Comparison of ENCODE assay signal across 16 cellular contexts in genomic region chr2:11716689-11717321, GRCh38. TPM values are rescaled to one million over a fixed set of nuclear protein-coding genes. Genes with fewer than 3 reads are reported as not detected.
DNase-seq lines count a peak whose midpoint lies in the region; ATAC-seq, FAIRE-seq and TF ChIP-seq lines count a peak whose summit lies in the region.
"Had no signal": no experiment of that assay in that cellular context is flagged by ENCODE, and none has a peak within 500 bp of the region (broad histone marks: within the 10 kb centered on the region; RNA-seq: fewer than 3 reads in every experiment).

No MANE protein-coding gene starts in this region.

- H3K36me3 ChIP-seq in liver (ENCODE audit: control insufficient read depth in 4 of 4, insufficient read depth in 3 of 4, low read depth in 1 of 4, low read length in 3 of 4): no peaks in the 10 kb centered on the region
- H3K36me3 ChIP-seq in upper lobe of left lung: no peaks in the 10 kb centered on the region

- no peaks in the 10 kb centered on the region for H3K9me3 ChIP-seq in liver (ENCODE audit: control insufficient read depth in 4 of 4, low read length in 3 of 4)
- no peaks in the 10 kb centered on the region for H3K9me3 ChIP-seq in upper lobe of left lung

- TF ChIP-seq EP300 in upper lobe of left lung (IDR thresholded peaks at IDR 0.05): peak in 3 of 4 donors; percentile 54 to 79 (median 66)

- H3K27ac ChIP-seq in liver (ENCODE audit: low read depth in 1 of 2, low read length in 2 of 2): peak overlapping the region; percentile 88 to 92
- peak overlapping the region in 2 of 4 donors; percentile 21 to 40 for H3K27ac ChIP-seq in upper lobe of left lung

- TF ChIP-seq POLR2A in upper lobe of left lung (IDR thresholded peaks at IDR 0.05): no peak
- TF ChIP-seq POLR2A in H54 (IDR thresholded peaks at IDR 0.05; ENCODE audit: low read depth, low read length): no peak

- TF ChIP-seq RAD21 in liver (IDR thresholded peaks at IDR 0.05): peak; percentile 10 to 24

- WGBS in liver: 49% methylated on average over 8 of the region's 8 CpGs
- 61 to 68% methylated on average over 8 of the region's 8 CpGs for WGBS in upper lobe of left lung, 2 donors

- peak overlapping the region in 1 of 2 donors; percentile 61 for H3K9ac ChIP-seq in liver (ENCODE audit: low read depth in 1 of 2, low read length in 2 of 2)

- no peaks in the 10 kb centered on the region for H3K27me3 ChIP-seq in liver (ENCODE audit: control insufficient read depth in 4 of 4, insufficient read depth in 4 of 4, low read length in 3 of 4)
- H3K27me3 ChIP-seq in upper lobe of left lung: no peaks in the 10 kb centered on the region

- no peak overlapping the region for H3K4me3 ChIP-seq in choroid plexus epithelial cell (ENCODE audit: low read depth, low read length)
- H3K4me3 ChIP-seq in liver (ENCODE audit: low read depth in 1 of 3, low read length in 3 of 3): peak overlapping the region; percentile 33 to 39 (median 36)
- no peak overlapping the region for H3K4me3 ChIP-seq in upper lobe of left lung

- H3K4me1 ChIP-seq in liver (ENCODE audit: control insufficient read depth in 4 of 4, insufficient read depth in 4 of 4, low read length in 3 of 4): peaks cover 4 to 19% (median 15%) of the 10 kb centered on the region in 4 donors
- H3K4me1 ChIP-seq in upper lobe of left lung: peaks cover 4 to 11% (median 8%) of the 10 kb centered on the region in 4 donors

- DNase-seq in NOMO-1 treated with DMSO at 0.1 percent for 48 hours (lab: John Stamatoyannopoulos, UW; ENCODE audit: unreplicated experiment) (peak; percentile 67), NOMO-1 treated with dmso at 0.1 percent for 144 hours (lab: John Stamatoyannopoulos, UW; ENCODE audit: unreplicated experiment) (no peak), choroid plexus epithelial cell (ENCODE audit: low read depth) (peak; percentile 65), upper lobe of left lung (no peak), H54 (ENCODE audit: insufficient read length, low spot score) (no peak)
- DNase-seq: 8988T; activated CD4-positive, alpha-beta T cell treated with anti-CD3 and anti-CD28 coated beads for 4 hours; anterior cingulate cortex; effector memory CD8-positive, alpha-beta T cell; MM.1S; PC-3; retina; T-cell had no signal

- ATAC-seq in upper lobe of left lung (ENCODE audit: low FRiP score in 2 of 2) (peak in 1 of 2 donors; percentile 51), GM18861 (IDR thresholded peaks at IDR 0.05; ENCODE audit: unreplicated experiment) (no peak), GM18511 (IDR thresholded peaks at IDR 0.05; ENCODE audit: unreplicated experiment) (no peak)
- ATAC-seq: effector memory CD8-positive, alpha-beta T cell; PC-3; T-cell had no signal

- TF ChIP-seq CTCF in choroid plexus epithelial cell (conservative IDR thresholded peaks at IDR 0.05; ENCODE audit: low read depth, low read length): no peak
- no peak for TF ChIP-seq CTCF in liver (IDR thresholded peaks at IDR 0.05; ENCODE audit: low read depth, low read length, missing input control)
- TF ChIP-seq CTCF in upper lobe of left lung (IDR thresholded peaks at IDR 0.05): no peak

- FAIRE-seq in H54 (lab: Jason Lieb, UNC): no peak

TF ChIP-seq in liver, 16 proteins besides CTCF, POLR2A, EP300 and RAD21:
- TF ChIP-seq YY1 (IDR thresholded peaks at IDR 0.05) (peak; percentile 86), ATF3 (IDR thresholded peaks at IDR 0.05) (no peak), RXRA (IDR thresholded peaks at IDR 0.05) (peak; percentile 30 to 67), ZBTB33 (IDR thresholded peaks at IDR 0.05) (peak; percentile 40), FOXA1 (IDR thresholded peaks at IDR 0.05) (peak; percentile 47), HNF4G (IDR thresholded peaks at IDR 0.05) (no peak), FOXA2 (IDR thresholded peaks at IDR 0.05) (peak; percentile 80), SP1 (IDR thresholded peaks at IDR 0.05) (peak; percentile 66), TAF1 (conservative IDR thresholded peaks at IDR 0.05) (peak; percentile 44), JUND (IDR thresholded peaks at IDR 0.05) (peak in 1 of 2 donors; percentile 49), NR2F2 (IDR thresholded peaks at IDR 0.05) (no peak), GABPA (IDR thresholded peaks at IDR 0.05 in 1 of 2, conservative IDR thresholded peaks at IDR 0.05 in 1 of 2) (no peak), MAX (IDR thresholded peaks at IDR 0.05) (no peak), HNF4A (conservative IDR thresholded peaks at IDR 0.05) (peak; percentile 43 to 68), EGR1 (IDR thresholded peaks at IDR 0.05; ENCODE audit: low read depth in 2 of 2) (no peak)
- TF ChIP-seq, protein P1, sequence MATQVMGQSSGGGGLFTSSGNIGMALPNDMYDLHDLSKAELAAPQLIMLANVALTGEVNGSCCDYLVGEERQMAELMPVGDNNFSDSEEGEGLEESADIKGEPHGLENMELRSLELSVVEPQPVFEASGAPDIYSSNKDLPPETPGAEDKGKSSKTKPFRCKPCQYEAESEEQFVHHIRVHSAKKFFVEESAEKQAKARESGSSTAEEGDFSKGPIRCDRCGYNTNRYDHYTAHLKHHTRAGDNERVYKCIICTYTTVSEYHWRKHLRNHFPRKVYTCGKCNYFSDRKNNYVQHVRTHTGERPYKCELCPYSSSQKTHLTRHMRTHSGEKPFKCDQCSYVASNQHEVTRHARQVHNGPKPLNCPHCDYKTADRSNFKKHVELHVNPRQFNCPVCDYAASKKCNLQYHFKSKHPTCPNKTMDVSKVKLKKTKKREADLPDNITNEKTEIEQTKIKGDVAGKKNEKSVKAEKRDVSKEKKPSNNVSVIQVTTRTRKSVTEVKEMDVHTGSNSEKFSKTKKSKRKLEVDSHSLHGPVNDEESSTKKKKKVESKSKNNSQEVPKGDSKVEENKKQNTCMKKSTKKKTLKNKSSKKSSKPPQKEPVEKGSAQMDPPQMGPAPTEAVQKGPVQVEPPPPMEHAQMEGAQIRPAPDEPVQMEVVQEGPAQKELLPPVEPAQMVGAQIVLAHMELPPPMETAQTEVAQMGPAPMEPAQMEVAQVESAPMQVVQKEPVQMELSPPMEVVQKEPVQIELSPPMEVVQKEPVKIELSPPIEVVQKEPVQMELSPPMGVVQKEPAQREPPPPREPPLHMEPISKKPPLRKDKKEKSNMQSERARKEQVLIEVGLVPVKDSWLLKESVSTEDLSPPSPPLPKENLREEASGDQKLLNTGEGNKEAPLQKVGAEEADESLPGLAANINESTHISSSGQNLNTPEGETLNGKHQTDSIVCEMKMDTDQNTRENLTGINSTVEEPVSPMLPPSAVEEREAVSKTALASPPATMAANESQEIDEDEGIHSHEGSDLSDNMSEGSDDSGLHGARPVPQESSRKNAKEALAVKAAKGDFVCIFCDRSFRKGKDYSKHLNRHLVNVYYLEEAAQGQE (IDR thresholded peaks at IDR 0.05): peak; percentile 48
TF ChIP-seq in liver: peak in this region for 10.

RNA-seq across cellular contexts. Expression of gene LPIN1, which starts 29.6 kb away (rescaled TPM):
- total RNA-seq in liver (10 to 100 TPM; 10.1 to 27.4 TPM), upper lobe of left lung (10 to 100 TPM; 45.9 to 87.0 (median 54.2) TPM)
- polyA plus RNA-seq in liver: 10 to 100 TPM; 12.3 to 14.6 TPM

RNA-seq across cellular contexts. Expression of gene NTSR2, which starts 46.8 kb away (rescaled TPM):
- total RNA-seq in liver (not detected), upper lobe of left lung (not detected)
- not detected for polyA plus RNA-seq in liver
- total RNA-seq: PC-3, T-cell had no signal

Comparison
In these comparisons a context has a peak if more than half of its experiments do, and no peak if none do; other contexts are left out.
1. DNase-seq: peak in NOMO-1 treated with DMSO at 0.1 percent for 48 hours (single experiment) and choroid plexus epithelial cell (single experiment); none in NOMO-1 treated with dmso at 0.1 percent for 144 hours (single experiment), upper lobe of left lung (0 of 2) and H54 (single experiment).
2. H3K4me3 ChIP-seq: peak in liver (3 of 3); none in choroid plexus epithelial cell (single experiment) and upper lobe of left lung (0 of 4).